In the genomic region with DNA sequence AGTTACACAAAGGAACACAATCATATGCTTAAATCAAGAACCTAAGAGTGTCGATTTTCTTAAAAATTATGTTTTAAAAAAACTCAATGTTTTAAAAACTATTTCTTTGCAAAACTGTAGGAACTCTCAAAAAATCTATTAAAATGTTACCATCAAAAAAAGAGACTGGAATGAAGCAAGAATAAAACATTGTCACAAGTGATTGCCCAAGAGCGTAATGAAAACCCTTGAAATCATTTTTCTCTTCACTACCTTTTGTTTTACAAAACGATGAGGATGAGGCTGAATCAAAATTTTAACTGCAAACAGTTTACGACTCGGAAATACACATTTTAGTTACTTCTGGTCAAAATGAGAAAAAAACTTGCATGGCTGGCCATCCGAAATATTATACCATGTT, we compare ENCODE assay signal across 8 cellular contexts. TPM values are rescaled to one million over a fixed set of nuclear protein-coding genes. Genes with fewer than 3 reads are reported as not detected.
DNase-seq lines count a peak whose midpoint lies in the region; ATAC-seq and TF ChIP-seq lines count a peak whose summit lies in the region.

No MANE protein-coding gene starts in this region.

- peak overlapping the region; percentile 96 to 100 (median 99) for H3K4me3 Mint-ChIP-seq in T-cell

- peak overlapping the region; percentile 100 for H3K27ac Mint-ChIP-seq in T-cell

- H3K4me3 ChIP-seq in GM08714 (ENCODE audit: low read length) (peak overlapping the region; percentile 77), fibroblast of villous mesenchyme (ENCODE audit: low read depth, low read length) (peak overlapping the region; percentile 80), retinal pigment epithelial cell (ENCODE audit: low read length) (peak overlapping the region; percentile 100)

- H3K27me3 Mint-ChIP-seq in T-cell = no peaks in the 10 kb centered on the region

- TF ChIP-seq CTCF in fibroblast of villous mesenchyme (IDR thresholded peaks at IDR 0.05; ENCODE audit: insufficient read depth, low read depth, low read length) = no peak
- no peak for TF ChIP-seq CTCF in retinal pigment epithelial cell (conservative IDR thresholded peaks at IDR 0.05; ENCODE audit: low read depth, low read length)

- ATAC-seq in T-cell (replicated peaks in 1 of 4) = no peak
- no peak for ATAC-seq in HG02642 (IDR thresholded peaks at IDR 0.05; ENCODE audit: poor library complexity, unreplicated experiment)
- no peak for ATAC-seq in GM18502 (IDR thresholded peaks at IDR 0.05; ENCODE audit: poor library complexity, unreplicated experiment)

- no peaks in the 10 kb centered on the region for H3K9me3 Mint-ChIP-seq in T-cell

- DNase-seq in T-cell (no peak), fibroblast of villous mesenchyme (ENCODE audit: low read depth) (no peak), retinal pigment epithelial cell (ENCODE audit: low read depth) (no peak), SKM-1 treated with dmso at 0.1 percent for 144 hours (lab: John Stamatoyannopoulos, UW; ENCODE audit: unreplicated experiment) (no peak), DMS 273 (lab: John Stamatoyannopoulos, UW; ENCODE audit: unreplicated experiment) (no peak)

- POLR2A ChIA-PET in T-cell (lab: Charles Lee) = interaction anchor here (0.5 to 1.6 kb wide), 4 partner anchors 17 to 52 kb away, joined by 4 to 8 read pairs (median 5); no protein-coding TSS in a partner anchor

- peaks cover 60 to 67% (median 61%) of the 10 kb centered on the region in 3 donors for H3K4me1 Mint-ChIP-seq in T-cell

- CTCF ChIA-PET in T-cell (lab: Charles Lee) = interaction anchor here (0.5 to 2.0 kb wide), 6 partner anchors 44 to 427 kb away, joined by 3 to 12 read pairs (median 3); a partner anchor contains a TSS

- H3K36me3 Mint-ChIP-seq in T-cell = peaks cover 24% of the 10 kb centered on the region

RNA-seq across cellular contexts. Expression of a gene that starts 0.9 kb away (rescaled TPM):
- total RNA-seq in T-cell = 100 to 1,000 TPM in 2 of 5 donors, 10 to 100 TPM in 3; 83.5 to 126 (median 88.4) TPM
- total RNA-seq in fibroblast of villous mesenchyme = 99.2 and 135 TPM in 2 replicates

RNA-seq across cellular contexts. Expression of a gene that starts 1.8 kb away (rescaled TPM):
- total RNA-seq in T-cell (10 to 100 TPM in 3 of 5 donors, 1 to 10 TPM in 2; 4.2 to 21.2 (median 10.4) TPM), fibroblast of villous mesenchyme (13.2 and 18.6 TPM in 2 replicates)

RNA-seq across cellular contexts. Expression of a gene that starts 53.0 kb away (rescaled TPM):
- total RNA-seq in T-cell (10 to 100 TPM in 1 of 5 donors, 1 to 10 TPM in 4; 8.9 to 13.0 (median 9.3) TPM), fibroblast of villous mesenchyme (9.3 and 16.8 TPM in 2 replicates)
